ENCODE assay signal across 1 cellular context in the genomic region with DNA sequence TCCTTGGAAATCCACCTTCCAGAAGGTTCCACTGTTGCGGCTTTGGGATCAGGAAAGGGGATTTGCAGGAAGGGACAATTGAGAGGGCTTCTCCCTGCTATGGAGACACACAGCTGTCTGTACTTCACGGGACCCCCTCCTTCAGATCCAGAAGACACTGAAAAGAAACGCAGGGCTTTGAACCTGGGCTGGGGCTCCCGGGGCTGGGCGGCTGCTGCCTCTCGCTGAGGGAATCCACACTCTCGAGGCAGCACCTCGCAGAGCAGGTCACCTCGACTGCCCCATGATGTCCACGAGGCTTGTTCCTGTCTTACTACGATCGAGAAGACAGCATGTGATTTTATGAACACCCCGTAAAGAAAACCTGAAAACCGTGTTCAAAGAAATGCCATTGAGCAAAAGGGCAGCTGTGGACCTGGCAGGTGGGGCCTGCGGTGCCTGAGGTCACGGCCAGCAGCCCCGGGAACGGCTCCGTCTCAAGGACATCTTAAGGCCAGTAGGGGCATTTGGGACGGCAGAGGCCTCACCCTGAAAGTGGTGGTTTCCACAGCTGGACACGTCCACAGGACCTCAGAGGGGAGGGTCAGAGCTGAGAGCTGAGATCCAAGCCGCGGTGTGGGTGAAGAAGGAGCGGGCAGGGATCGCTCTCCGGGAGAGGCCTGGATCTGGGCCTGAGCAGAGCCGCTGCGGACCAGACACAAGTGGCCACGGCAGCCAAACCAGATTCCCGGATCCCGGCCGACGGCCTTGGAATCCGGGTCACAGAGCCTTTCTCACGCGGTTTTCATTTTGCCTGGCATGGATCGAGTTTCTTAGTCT.
A peak's percentile ranks its signal among the peaks of the same experiment; 100 is the strongest.
TF ChIP-seq lines count a peak whose summit lies in the region.

No MANE protein-coding gene starts in this region.

TF ChIP-seq in HepG2, 621 proteins besides CTCF, POLR2A, EP300 and RAD21 (continued from another document and continues in another):
- 0 out of 2 replicates have a peak, but pooled peaks have one; percentile 10 for TF ChIP-seq ATF2 (CRISPR knock-in tag; IDR thresholded peaks at IDR 0.05)
- TF ChIP-seq, protein P1, sequence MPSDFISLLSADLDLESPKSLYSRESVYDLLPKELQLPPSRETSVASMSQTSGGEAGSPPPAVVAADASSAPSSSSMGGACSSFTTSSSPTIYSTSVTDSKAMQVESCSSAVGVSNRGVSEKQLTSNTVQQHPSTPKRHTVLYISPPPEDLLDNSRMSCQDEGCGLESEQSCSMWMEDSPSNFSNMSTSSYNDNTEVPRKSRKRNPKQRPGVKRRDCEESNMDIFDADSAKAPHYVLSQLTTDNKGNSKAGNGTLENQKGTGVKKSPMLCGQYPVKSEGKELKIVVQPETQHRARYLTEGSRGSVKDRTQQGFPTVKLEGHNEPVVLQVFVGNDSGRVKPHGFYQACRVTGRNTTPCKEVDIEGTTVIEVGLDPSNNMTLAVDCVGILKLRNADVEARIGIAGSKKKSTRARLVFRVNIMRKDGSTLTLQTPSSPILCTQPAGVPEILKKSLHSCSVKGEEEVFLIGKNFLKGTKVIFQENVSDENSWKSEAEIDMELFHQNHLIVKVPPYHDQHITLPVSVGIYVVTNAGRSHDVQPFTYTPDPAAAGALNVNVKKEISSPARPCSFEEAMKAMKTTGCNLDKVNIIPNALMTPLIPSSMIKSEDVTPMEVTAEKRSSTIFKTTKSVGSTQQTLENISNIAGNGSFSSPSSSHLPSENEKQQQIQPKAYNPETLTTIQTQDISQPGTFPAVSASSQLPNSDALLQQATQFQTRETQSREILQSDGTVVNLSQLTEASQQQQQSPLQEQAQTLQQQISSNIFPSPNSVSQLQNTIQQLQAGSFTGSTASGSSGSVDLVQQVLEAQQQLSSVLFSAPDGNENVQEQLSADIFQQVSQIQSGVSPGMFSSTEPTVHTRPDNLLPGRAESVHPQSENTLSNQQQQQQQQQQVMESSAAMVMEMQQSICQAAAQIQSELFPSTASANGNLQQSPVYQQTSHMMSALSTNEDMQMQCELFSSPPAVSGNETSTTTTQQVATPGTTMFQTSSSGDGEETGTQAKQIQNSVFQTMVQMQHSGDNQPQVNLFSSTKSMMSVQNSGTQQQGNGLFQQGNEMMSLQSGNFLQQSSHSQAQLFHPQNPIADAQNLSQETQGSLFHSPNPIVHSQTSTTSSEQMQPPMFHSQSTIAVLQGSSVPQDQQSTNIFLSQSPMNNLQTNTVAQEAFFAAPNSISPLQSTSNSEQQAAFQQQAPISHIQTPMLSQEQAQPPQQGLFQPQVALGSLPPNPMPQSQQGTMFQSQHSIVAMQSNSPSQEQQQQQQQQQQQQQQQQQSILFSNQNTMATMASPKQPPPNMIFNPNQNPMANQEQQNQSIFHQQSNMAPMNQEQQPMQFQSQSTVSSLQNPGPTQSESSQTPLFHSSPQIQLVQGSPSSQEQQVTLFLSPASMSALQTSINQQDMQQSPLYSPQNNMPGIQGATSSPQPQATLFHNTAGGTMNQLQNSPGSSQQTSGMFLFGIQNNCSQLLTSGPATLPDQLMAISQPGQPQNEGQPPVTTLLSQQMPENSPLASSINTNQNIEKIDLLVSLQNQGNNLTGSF (CRISPR knock-in tag; IDR thresholded peaks at IDR 0.05): 0 out of 2 replicates have a peak, but pooled peaks have one; percentile 23
- TF ChIP-seq DZIP1 (CRISPR knock-in tag; IDR thresholded peaks at IDR 0.05): 0 out of 2 replicates have a peak, but pooled peaks have one; percentile 50
- TF ChIP-seq BCL6 (CRISPR knock-in tag; IDR thresholded peaks at IDR 0.05): peak; percentile 41; the same call in 1 of the 2 replicates
- TF ChIP-seq PRDM15 (CRISPR knock-in tag; IDR thresholded peaks at IDR 0.05): peak; percentile 60; the same call in 1 of the 2 replicates
- 0 out of 2 replicates have a peak, but pooled peaks have one; percentile 30 for TF ChIP-seq ZNF317 (CRISPR knock-in tag; IDR thresholded peaks at IDR 0.05)
- TF ChIP-seq KMT2A (CRISPR knock-in tag; IDR thresholded peaks at IDR 0.05): no peak
- TF ChIP-seq RXRB (CRISPR knock-in tag; IDR thresholded peaks at IDR 0.05; ENCODE audit: borderline replicate concordance): peak; percentile 38; the same call in 1 of the 2 replicates
- TF ChIP-seq TSC22D2 (CRISPR knock-in tag; IDR thresholded peaks at IDR 0.05; ENCODE audit: borderline replicate concordance): no peak
- peak; percentile 48 for TF ChIP-seq RARA (CRISPR knock-in tag; IDR thresholded peaks at IDR 0.05)
- no peak for TF ChIP-seq ISX (CRISPR knock-in tag; conservative IDR thresholded peaks at IDR 0.05)
- peak; percentile 53 for TF ChIP-seq ZNF781 (CRISPR knock-in tag; IDR thresholded peaks at IDR 0.05; ENCODE audit: borderline replicate concordance, not compliant biosample characterization)
- no peak for TF ChIP-seq ZNF841 (CRISPR knock-in tag; IDR thresholded peaks at IDR 0.05; ENCODE audit: borderline replicate concordance)
- no peak for TF ChIP-seq SNAPC2 (CRISPR knock-in tag; IDR thresholded peaks at IDR 0.05)
- TF ChIP-seq, protein P2, sequence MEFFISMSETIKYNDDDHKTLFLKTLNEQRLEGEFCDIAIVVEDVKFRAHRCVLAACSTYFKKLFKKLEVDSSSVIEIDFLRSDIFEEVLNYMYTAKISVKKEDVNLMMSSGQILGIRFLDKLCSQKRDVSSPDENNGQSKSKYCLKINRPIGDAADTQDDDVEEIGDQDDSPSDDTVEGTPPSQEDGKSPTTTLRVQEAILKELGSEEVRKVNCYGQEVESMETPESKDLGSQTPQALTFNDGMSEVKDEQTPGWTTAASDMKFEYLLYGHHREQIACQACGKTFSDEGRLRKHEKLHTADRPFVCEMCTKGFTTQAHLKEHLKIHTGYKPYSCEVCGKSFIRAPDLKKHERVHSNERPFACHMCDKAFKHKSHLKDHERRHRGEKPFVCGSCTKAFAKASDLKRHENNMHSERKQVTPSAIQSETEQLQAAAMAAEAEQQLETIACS (CRISPR knock-in tag; IDR thresholded peaks at IDR 0.05): no peak
- no peak for TF ChIP-seq PAX8 (CRISPR knock-in tag; IDR thresholded peaks at IDR 0.05; ENCODE audit: borderline replicate concordance)
- TF ChIP-seq BRD4 (CRISPR knock-in tag; IDR thresholded peaks at IDR 0.05): 0 out of 2 replicates have a peak, but pooled peaks have one; percentile 44
- 0 out of 2 replicates have a peak, but pooled peaks have one; percentile 27 for TF ChIP-seq MED13 (CRISPR knock-in tag; IDR thresholded peaks at IDR 0.05)
- peak; percentile 47; the same call in 1 of the 2 replicates for TF ChIP-seq KLF15 (CRISPR knock-in tag; IDR thresholded peaks at IDR 0.05; ENCODE audit: borderline replicate concordance)
- peak; percentile 26; the same call in 1 of the 2 replicates for TF ChIP-seq BRCA1 (CRISPR knock-in tag; IDR thresholded peaks at IDR 0.05)
- 0 out of 2 replicates have a peak, but pooled peaks have one; percentile 38 for TF ChIP-seq CBFB (CRISPR knock-in tag; IDR thresholded peaks at IDR 0.05)
- TF ChIP-seq, protein P3, sequence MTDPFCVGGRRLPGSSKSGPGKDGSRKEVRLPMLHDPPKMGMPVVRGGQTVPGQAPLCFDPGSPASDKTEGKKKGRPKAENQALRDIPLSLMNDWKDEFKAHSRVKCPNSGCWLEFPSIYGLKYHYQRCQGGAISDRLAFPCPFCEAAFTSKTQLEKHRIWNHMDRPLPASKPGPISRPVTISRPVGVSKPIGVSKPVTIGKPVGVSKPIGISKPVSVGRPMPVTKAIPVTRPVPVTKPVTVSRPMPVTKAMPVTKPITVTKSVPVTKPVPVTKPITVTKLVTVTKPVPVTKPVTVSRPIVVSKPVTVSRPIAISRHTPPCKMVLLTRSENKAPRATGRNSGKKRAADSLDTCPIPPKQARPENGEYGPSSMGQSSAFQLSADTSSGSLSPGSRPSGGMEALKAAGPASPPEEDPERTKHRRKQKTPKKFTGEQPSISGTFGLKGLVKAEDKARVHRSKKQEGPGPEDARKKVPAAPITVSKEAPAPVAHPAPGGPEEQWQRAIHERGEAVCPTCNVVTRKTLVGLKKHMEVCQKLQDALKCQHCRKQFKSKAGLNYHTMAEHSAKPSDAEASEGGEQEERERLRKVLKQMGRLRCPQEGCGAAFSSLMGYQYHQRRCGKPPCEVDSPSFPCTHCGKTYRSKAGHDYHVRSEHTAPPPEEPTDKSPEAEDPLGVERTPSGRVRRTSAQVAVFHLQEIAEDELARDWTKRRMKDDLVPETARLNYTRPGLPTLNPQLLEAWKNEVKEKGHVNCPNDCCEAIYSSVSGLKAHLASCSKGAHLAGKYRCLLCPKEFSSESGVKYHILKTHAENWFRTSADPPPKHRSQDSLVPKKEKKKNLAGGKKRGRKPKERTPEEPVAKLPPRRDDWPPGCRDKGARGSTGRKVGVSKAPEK (CRISPR knock-in tag; IDR thresholded peaks at IDR 0.05; ENCODE audit: borderline replicate concordance): 0 out of 2 replicates have a peak, but pooled peaks have one; percentile 62
- TF ChIP-seq MTA1 (CRISPR knock-in tag; IDR thresholded peaks at IDR 0.05; ENCODE audit: borderline replicate concordance): peak; percentile 27; the same call in 1 of the 2 replicates
- TF ChIP-seq ZFP90 (CRISPR knock-in tag; IDR thresholded peaks at IDR 0.05; ENCODE audit: borderline replicate concordance): no peak
- TF ChIP-seq, protein P4, sequence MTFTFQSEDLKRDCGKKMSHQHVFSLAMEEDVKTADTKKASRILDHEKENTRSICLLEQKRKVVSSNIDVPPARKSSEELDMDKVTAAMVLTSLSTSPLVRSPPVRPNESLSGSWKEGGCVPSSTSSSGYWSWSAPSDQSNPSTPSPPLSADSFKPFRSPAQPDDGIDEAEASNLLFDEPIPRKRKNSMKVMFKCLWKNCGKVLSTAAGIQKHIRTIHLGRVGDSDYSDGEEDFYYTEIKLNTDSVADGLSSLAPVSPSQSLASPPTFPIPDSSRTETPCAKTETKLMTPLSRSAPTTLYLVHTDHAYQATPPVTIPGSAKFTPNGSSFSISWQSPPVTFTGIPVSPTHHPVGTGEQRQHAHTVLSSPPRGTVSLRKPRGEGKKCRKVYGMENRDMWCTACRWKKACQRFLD (CRISPR knock-in tag; IDR thresholded peaks at IDR 0.05; ENCODE audit: borderline replicate concordance): 0 out of 2 replicates have a peak, but pooled peaks have one; percentile 19
